In the genomic region with DNA sequence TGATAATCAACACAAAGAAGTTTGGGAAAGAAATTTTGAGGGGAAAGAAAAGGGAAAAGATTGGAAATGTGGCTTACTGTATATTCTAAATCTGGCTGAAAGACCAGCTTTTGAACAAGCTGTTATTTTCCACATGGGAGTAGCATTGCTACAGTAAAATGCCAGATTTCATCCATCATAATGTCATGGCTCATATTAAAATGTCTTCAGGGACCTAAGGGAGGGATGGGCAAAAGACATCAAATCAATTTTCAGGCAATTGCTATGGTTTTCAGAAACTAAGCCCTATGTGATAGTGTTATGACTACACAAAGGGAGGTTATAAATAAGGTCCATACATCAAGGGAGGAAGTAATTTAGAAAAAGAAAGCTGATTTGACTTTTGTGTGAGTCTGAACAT, we compare ENCODE assay signal across 28 cellular contexts.
"Had no signal": no experiment of that assay in that cellular context is flagged by ENCODE, and none has a peak within 500 bp of the region (broad histone marks: within the 10 kb centered on the region; RNA-seq: fewer than 3 reads in every experiment).

No MANE protein-coding gene starts in this region.

- H3K27me3 ChIP-seq: SJCRH30 had no signal

- H3K27ac ChIP-seq: PC-9, RWPE1, SJCRH30, SK-N-MC had no signal

- H3K4me2 ChIP-seq: PC-9 had no signal

- H3K4me3 Mint-ChIP-seq: T-cell had no signal

- H2AFZ ChIP-seq: PC-9 had no signal

- H3K27ac Mint-ChIP-seq: T-cell had no signal

- ATAC-seq: Panc1, Right ventricle myocardium inferior, SK-N-SH treated with all-trans-retinoic acid at 6 μM for 48 hours, T-cell had no signal

- DNase-seq: KG1, MM.1S, MV-4-11, NCI-H1092, NCI-H1105, NCI-H1417 treated with DMSO at 0.1 percent for 48 hours, NCI-H1436 treated with DMSO at 0.1 percent for 48 hours, NCI-H1694 treated with DMSO at 0.1 percent for 48 hours, NCI-H187 treated with DMSO at 0.1 percent for 48 hours, NCI-H2029, NCI-H2081, NCI-H2171 treated with DMSO at 0.1 percent for 48 hours, NCI-H2227 treated with DMSO at 0.1 percent for 48 hours, NCI-H345, NCI-H510A treated with DMSO at 0.1 percent for 48 hours, NCI-H524 treated with DMSO at 0.1 percent for 48 hours, NCI-H526 treated with DMSO at 0.1 percent for 48 hours, NCI-H774, PC-9, SHP77, SIG-M5, SJCRH30, T-cell had no signal

- H3K4me1 ChIP-seq: SJCRH30 had no signal

- H3K36me3 ChIP-seq: SJCRH30 had no signal

- H3K36me3 Mint-ChIP-seq: T-cell had no signal

- H3K9me3 ChIP-seq: SJCRH30 had no signal

- H3K4me1 Mint-ChIP-seq: T-cell had no signal

- H3K4me3 ChIP-seq: PC-9, SJCRH30, SK-N-MC had no signal
